Comparison of ENCODE assay signal across 9 cellular contexts in genomic region chr22:38172016-38172431, GRCh38. TPM values are rescaled to one million over a fixed set of nuclear protein-coding genes. Genes with fewer than 3 reads are reported as not detected.
DNase-seq lines count a peak whose midpoint lies in the region; ATAC-seq and TF ChIP-seq lines count a peak whose summit lies in the region.
"Had no signal": no experiment of that assay in that cellular context is flagged by ENCODE, and none has a peak within 500 bp of the region (broad histone marks: within the 10 kb centered on the region; RNA-seq: fewer than 3 reads in every experiment).

No MANE protein-coding gene starts in this region.

- no peak for TF ChIP-seq CTCF in left ventricle myocardium inferior (IDR thresholded peaks at IDR 0.05; ENCODE audit: borderline replicate concordance)
- no peak for TF ChIP-seq CTCF in brain (conservative IDR thresholded peaks at IDR 0.05)
- no peak for TF ChIP-seq CTCF in lower lobe of right lung (IDR thresholded peaks at IDR 0.05)
- TF ChIP-seq CTCF in upper lobe of right lung (IDR thresholded peaks at IDR 0.05), result no peak

- H3K27ac ChIP-seq in left ventricle myocardium inferior (replicated peaks) (peak overlapping the region; percentile 61), lower lobe of right lung (peak overlapping the region; percentile 64), upper lobe of right lung (peak overlapping the region; percentile 65)
- H3K27ac ChIP-seq: colonic mucosa had no signal

- in situ Hi-C loops in HAP-1 (cut with MboI; ENCODE audit: low sequenced_read_pairs), result no loop called here

- H3K4me3 Mint-ChIP-seq in brain, result no peak overlapping the region

- H3K9me3 Mint-ChIP-seq in brain, result no peaks in the 10 kb centered on the region

- H3K4me1 ChIP-seq in left ventricle myocardium inferior (peaks cover 63% of the 10 kb centered on the region), lower lobe of right lung (peaks cover 50% of the 10 kb centered on the region), upper lobe of right lung (peaks cover 42% of the 10 kb centered on the region), HAP-1 (no peaks in the 10 kb centered on the region)
- H3K4me1 ChIP-seq: colonic mucosa had no signal

- H3K27me3 Mint-ChIP-seq in brain, result no peaks in the 10 kb centered on the region

- intact Hi-C loops in left ventricle myocardium inferior (cut with micrococcal nuclease), result no loop called here
- intact Hi-C loops in left ventricle myocardium superior (cut with micrococcal nuclease), result no loop called here
- intact Hi-C loops in lower lobe of right lung (cut with DNase I), result no loop called here
- intact Hi-C loops in upper lobe of right lung (cut with DNase I), result no loop called here
- intact Hi-C loops in sciatic nerve (cut with DNase I), result no loop called here

- peaks cover 8% of the 10 kb centered on the region for H3K36me3 Mint-ChIP-seq in brain

- peak overlapping the region in 3 of 5 experiments; percentile 5 to 51 (median 21) for H3K27ac Mint-ChIP-seq in brain

- H3K9me3 ChIP-seq in left ventricle myocardium inferior (replicated peaks), result no peaks in the 10 kb centered on the region
- no peaks in the 10 kb centered on the region for H3K9me3 ChIP-seq in lower lobe of right lung
- no peaks in the 10 kb centered on the region for H3K9me3 ChIP-seq in upper lobe of right lung
- H3K9me3 ChIP-seq in HAP-1, result no peaks in the 10 kb centered on the region
- H3K9me3 ChIP-seq: colonic mucosa had no signal

- H3K4me1 Mint-ChIP-seq in brain, result peaks cover 20% of the 10 kb centered on the region

- H3K36me3 ChIP-seq in left ventricle myocardium inferior (no peaks in the 10 kb centered on the region), lower lobe of right lung (no peaks in the 10 kb centered on the region), upper lobe of right lung (no peaks in the 10 kb centered on the region), HAP-1 (replicated peaks) (no peaks in the 10 kb centered on the region)
- H3K36me3 ChIP-seq: colonic mucosa had no signal

- DNase-seq in left ventricle myocardium inferior, result no peak
- DNase-seq in left ventricle myocardium superior, result no peak
- no peak for DNase-seq in lower lobe of right lung
- no peak for DNase-seq in upper lobe of right lung
- no peak for DNase-seq in sciatic nerve (ENCODE audit: low spot score)
- DNase-seq in inferior parietal cortex (ENCODE audit: extremely low spot score), result no peak
- no peak for DNase-seq in HAP-1 (ENCODE audit: low spot score in 2 of 2)

- H3K4me3 ChIP-seq in left ventricle myocardium inferior (no peak overlapping the region), lower lobe of right lung (no peak overlapping the region), upper lobe of right lung (no peak overlapping the region), HAP-1 (no peak overlapping the region)
- H3K4me3 ChIP-seq: colonic mucosa had no signal

- ATAC-seq in left ventricle myocardium superior (no peak), lower lobe of right lung (no peak), upper lobe of right lung (no peak), sciatic nerve (no peak)

- no peaks in the 10 kb centered on the region for H3K27me3 ChIP-seq in left ventricle myocardium inferior (ENCODE audit: low read depth)
- H3K27me3 ChIP-seq in lower lobe of right lung (ENCODE audit: low read depth), result no peaks in the 10 kb centered on the region
- no peaks in the 10 kb centered on the region for H3K27me3 ChIP-seq in upper lobe of right lung
- H3K27me3 ChIP-seq in HAP-1 (ENCODE audit: low read depth), result no peaks in the 10 kb centered on the region
- H3K27me3 ChIP-seq: colonic mucosa had no signal

RNA-seq across cellular contexts. Expression of gene PLA2G6, which starts 9.6 kb away (rescaled TPM):
- total RNA-seq in left ventricle myocardium inferior, result 14.1 TPM
- total RNA-seq in left ventricle myocardium superior, result 17.0 TPM
- 30.3 TPM for polyA plus RNA-seq in brain (ENCODE audit: insufficient read depth, low read depth, low replicate concordance)
- total RNA-seq in lower lobe of right lung, result 60.8 TPM
- 52.4 TPM for total RNA-seq in upper lobe of right lung
- 53.7 TPM for total RNA-seq in sciatic nerve

RNA-seq across cellular contexts. Expression of gene MAFF, which starts 29.8 kb away (rescaled TPM):
- total RNA-seq in left ventricle myocardium inferior, result 4.7 TPM
- 5.3 TPM for total RNA-seq in left ventricle myocardium superior
- 10.5 TPM for polyA plus RNA-seq in brain (ENCODE audit: insufficient read depth, low read depth, low replicate concordance)
- 41.3 TPM for total RNA-seq in lower lobe of right lung
- total RNA-seq in upper lobe of right lung, result 48.9 TPM
- 67.6 TPM for total RNA-seq in sciatic nerve
